In the genomic region with DNA sequence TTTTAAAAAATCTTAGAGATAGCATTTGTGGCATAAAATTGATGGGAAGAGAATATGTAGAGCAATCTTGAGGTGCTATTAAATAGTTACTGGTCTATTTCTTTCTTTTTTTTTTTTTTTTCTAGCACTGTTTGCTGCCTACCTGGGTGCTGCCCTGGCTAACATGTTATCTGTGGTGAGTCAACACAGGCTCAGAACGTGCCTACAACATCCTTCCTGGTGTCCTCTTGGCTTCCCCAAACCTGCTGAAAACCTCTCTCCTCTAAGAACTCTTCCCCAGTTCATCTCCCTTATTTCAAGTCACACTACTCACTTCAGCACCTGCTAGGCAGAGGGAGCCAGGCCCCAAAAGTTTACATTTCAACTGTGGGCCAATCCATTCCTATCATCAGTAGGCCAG, we compare ENCODE assay signal across 17 cellular contexts.
"Had no signal": no experiment of that assay in that cellular context is flagged by ENCODE, and none has a peak within 500 bp of the region (broad histone marks: within the 10 kb centered on the region; RNA-seq: fewer than 3 reads in every experiment).

No MANE protein-coding gene starts in this region.

- H3K9me3 Mint-ChIP-seq: nephron progenitor cell, type B pancreatic cell had no signal

- H3K27ac Mint-ChIP-seq: nephron progenitor cell, type B pancreatic cell had no signal

- H3K4me1 ChIP-seq: gastrocnemius medialis, right atrium auricular region had no signal

- H3K9me3 ChIP-seq: gastrocnemius medialis, heart right ventricle, neutrophil, right atrium auricular region had no signal

- H3K4me1 Mint-ChIP-seq: nephron progenitor cell had no signal

- ATAC-seq: esophagus mucosa; gastrocnemius medialis; heart right ventricle; left lobe of liver; naive thymus-derived CD4-positive, alpha-beta T cell had no signal

- H3K36me3 Mint-ChIP-seq: type B pancreatic cell had no signal

- H3K4me3 Mint-ChIP-seq: naive thymus-derived CD4-positive, alpha-beta T cell; nephron progenitor cell; type B pancreatic cell had no signal

- H3K27ac ChIP-seq: dorsolateral prefrontal cortex, gastrocnemius medialis, heart right ventricle, neutrophil, right atrium auricular region had no signal

- H3K27me3 ChIP-seq: gastrocnemius medialis, neutrophil, right atrium auricular region had no signal

- H3K4me3 ChIP-seq: dorsolateral prefrontal cortex, gastrocnemius medialis, heart right ventricle, right atrium auricular region had no signal

- DNase-seq: cortex of kidney; dorsolateral prefrontal cortex; effector CD8-positive, alpha-beta T cell; gastrocnemius medialis; heart right ventricle; hypothalamus; mammary epithelial cell; naive thymus-derived CD4-positive, alpha-beta T cell; nephron progenitor cell; small intestine; stimulated activated CD4-positive, alpha-beta T cell treated with anti-CD3 and anti-CD28 coated beads, Interleukin-12 subunit alpha, Interleukin-12 subunit beta, amount 100 ng/mL, for 4 hours; stimulated activated naive CD4-positive, alpha-beta T cell treated with Interleukin-2 at 50 U/mL for 16 hours had no signal

- H3K36me3 ChIP-seq: gastrocnemius medialis, heart right ventricle, neutrophil, right atrium auricular region had no signal
